In the genomic region with DNA sequence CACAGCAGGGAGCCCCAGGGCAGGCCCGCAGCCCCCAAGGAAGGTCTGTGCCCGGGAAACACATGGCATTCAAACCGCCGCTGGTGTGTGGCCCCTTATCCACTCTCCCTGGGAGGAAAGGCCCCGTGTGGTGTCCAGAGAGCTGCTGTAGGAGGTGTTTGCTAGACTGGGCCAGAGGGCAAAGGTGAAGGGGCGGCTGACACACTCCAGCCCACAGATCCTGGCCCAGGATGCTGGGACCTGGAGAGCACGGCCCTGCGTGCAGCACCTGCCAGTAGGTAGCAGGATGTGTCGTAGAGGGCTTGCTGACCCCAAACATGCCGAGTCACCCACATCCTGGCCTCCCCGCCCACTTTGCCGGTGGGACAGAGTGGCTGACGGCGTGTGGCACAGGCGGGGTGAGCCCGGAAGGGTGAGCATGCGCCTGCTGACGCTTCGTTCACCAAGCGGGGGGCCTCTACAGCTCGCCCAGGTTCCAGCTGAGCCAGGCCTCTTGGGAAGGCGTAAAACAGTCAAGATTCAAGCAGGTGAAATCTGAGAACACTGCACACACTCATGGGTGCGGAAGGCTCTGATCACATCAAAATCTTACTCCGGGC, we compare ENCODE assay signal across 11 cellular contexts. TPM values are rescaled to one million over a fixed set of nuclear protein-coding genes. Genes with fewer than 3 reads are reported as not detected.
DNase-seq lines count a peak whose midpoint lies in the region; ATAC-seq, FAIRE-seq and TF ChIP-seq lines count a peak whose summit lies in the region.
"Had no signal": no experiment of that assay in that cellular context is flagged by ENCODE, and none has a peak within 500 bp of the region (broad histone marks: within the 10 kb centered on the region; RNA-seq: fewer than 3 reads in every experiment).

No MANE protein-coding gene starts in this region.

- BruUV-seq in A673 (replicated peaks; lab: Mats Ljungman, UMichigan) = no TSS peak

- TF ChIP-seq EP300 in gastroesophageal sphincter (IDR thresholded peaks at IDR 0.05) (no peak), ovary (IDR thresholded peaks at IDR 0.05) (no peak)

- H3K36me3 ChIP-seq in A673 (ENCODE audit: insufficient read depth, low read length, poor library complexity, severe bottlenecking) (no peaks in the 10 kb centered on the region), gastroesophageal sphincter (peaks cover 0 to 20% of the 10 kb centered on the region in 2 donors), ovary (no peaks in the 10 kb centered on the region)

- intact Hi-C loops in A673 (cut with micrococcal nuclease; ENCODE audit: unreplicated experiment) (no loop called here), ovary (cut with DNase I) (no loop called here)

- no peak for TF ChIP-seq POLR2A in gastroesophageal sphincter (IDR thresholded peaks at IDR 0.05)
- TF ChIP-seq POLR2A in ovary (IDR thresholded peaks at IDR 0.05) = no peak

- H3K4me3 ChIP-seq in A673 (ENCODE audit: low read depth, low read length, poor library complexity, severe bottlenecking) (no peak overlapping the region), gastroesophageal sphincter (peak overlapping the region in 1 of 2 donors; percentile 9), ovary (no peak overlapping the region)

- no peak for FAIRE-seq in GM19239 (lab: Jason Lieb, UNC)
- FAIRE-seq: urothelium cell line had no signal

- peak; percentile 16 for DNase-seq in A673 (ENCODE audit: low spot score)
- DNase-seq in NOMO-1 (lab: John Stamatoyannopoulos, UW; ENCODE audit: unreplicated experiment in 2 of 2) = peak; percentile 57 to 62
- peak in 2 of 5 donors; percentile 32 to 39 for DNase-seq in ovary
- DNase-seq in GM19239 (ENCODE audit: insufficient read length, low spot score) = no peak
- DNase-seq in HuH-7.5 (ENCODE audit: low spot score) = no peak
- no peak for DNase-seq in inferior parietal cortex (ENCODE audit: extremely low spot score)
- DNase-seq: cortex of kidney, NCI-H1694 had no signal

- H3K27ac ChIP-seq in A673 (ENCODE audit: low read depth, low read length, poor library complexity, severe bottlenecking) = peak overlapping the region; percentile 59
- H3K27ac ChIP-seq in gastroesophageal sphincter = peak overlapping the region; percentile 17 to 94 (median 86)
- peak overlapping the region; percentile 11 to 14 for H3K27ac ChIP-seq in ovary

- H3K27me3 ChIP-seq in A673 (replicated peaks; ENCODE audit: insufficient read depth, low read depth, low read length, poor library complexity) = no peaks in the 10 kb centered on the region
- no peaks in the 10 kb centered on the region for H3K27me3 ChIP-seq in gastroesophageal sphincter
- no peaks in the 10 kb centered on the region for H3K27me3 ChIP-seq in ovary

- ATAC-seq in gastroesophageal sphincter (no peak), HG03097 (IDR thresholded peaks at IDR 0.05; ENCODE audit: low FRiP score, unreplicated experiment) (no peak)

- no CpG with 5 or more reads among the region's 24 CpGs for WGBS in gastroesophageal sphincter (ENCODE audit: low coverage in 1 of 2), 2 donors
- WGBS in ovary, 3 donors = 54 to 73% (median 60%) methylated on average over 24 of the region's 24 CpGs

- TF ChIP-seq CTCF in A673 (conservative IDR thresholded peaks at IDR 0.05; ENCODE audit: low read depth, low read length) (no peak), gastroesophageal sphincter (IDR thresholded peaks at IDR 0.05) (no peak), ovary (IDR thresholded peaks at IDR 0.05) (no peak)

- H3K4me1 ChIP-seq in A673 (ENCODE audit: insufficient read depth, low read length, poor library complexity, severe bottlenecking) (peaks cover 12% of the 10 kb centered on the region), gastroesophageal sphincter (peaks cover 0 to 100% (median 44%) of the 10 kb centered on the region in 3 donors), ovary (ENCODE audit: insufficient read depth) (peaks cover 17% of the 10 kb centered on the region)

- POLR2A ChIA-PET in A673 (lab: Charles Lee; ENCODE audit: low non-redundant PET) = no interaction called here

- H3K9me3 ChIP-seq in A673 (ENCODE audit: low read depth, low read length, poor library complexity, severe bottlenecking) (no peaks in the 10 kb centered on the region), gastroesophageal sphincter (no peaks in the 10 kb centered on the region), ovary (no peaks in the 10 kb centered on the region)

- CTCF ChIA-PET in A673 (lab: Charles Lee) = no interaction called here

RNA-seq across cellular contexts. Expression of a gene that starts 11.0 kb away (rescaled TPM):
- total RNA-seq in A673 (2021) = 28.4 and 30.1 TPM in 2 replicates
- 10 to 100 TPM; 39.9 to 94.0 (median 66.4) TPM for total RNA-seq in gastroesophageal sphincter
- total RNA-seq in ovary = 10 to 100 TPM; 12.5 to 41.0 (median 34.1) TPM
- polyA plus RNA-seq in ovary = 10 to 100 TPM in 1 of 2 donors, 1 to 10 TPM in 1; 3.0 to 23.3 TPM

Comparison
In these comparisons a context has a peak if more than half of its experiments do, and no peak if none do; other contexts are left out.
1. DNase-seq: peak in A673 (single experiment) and NOMO-1 (2 of 2); none in GM19239 (single experiment), HuH-7.5 (single experiment) and inferior parietal cortex (single experiment).
2. H3K27ac ChIP-seq: peak in every context shown above with its lines; median percentile 86 in gastroesophageal sphincter; 59 in A673; 12 in ovary.